Comparison of ENCODE assay signal across 23 cellular contexts in the genomic region with DNA sequence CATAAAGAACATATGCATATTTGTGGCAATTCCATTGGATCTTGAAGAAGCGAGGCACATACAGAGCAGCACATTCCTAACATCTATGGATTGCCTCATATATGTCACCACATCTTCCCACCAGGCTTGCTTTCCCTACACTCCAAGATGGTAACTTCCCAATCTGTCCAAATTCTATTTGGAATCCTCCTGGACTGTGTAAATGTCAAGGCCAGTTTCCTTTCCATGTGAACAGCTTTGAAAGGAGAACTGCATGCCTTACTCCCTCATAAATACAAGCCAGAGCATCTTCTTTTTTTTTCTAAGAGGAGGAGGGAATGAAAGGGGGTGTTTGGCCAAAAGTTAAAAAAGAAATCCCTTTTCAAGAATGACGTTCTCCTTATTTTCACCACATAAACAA.
"Had no signal": no experiment of that assay in that cellular context is flagged by ENCODE, and none has a peak within 500 bp of the region (broad histone marks: within the 10 kb centered on the region; RNA-seq: fewer than 3 reads in every experiment).

No MANE protein-coding gene starts in this region.

- H3K4me3 Mint-ChIP-seq: activated CD4-positive, alpha-beta T cell treated with anti-CD3 and anti-CD28 coated beads for 36 hours; activated T-cell treated with anti-CD3 and anti-CD28 coated beads, Interleukin-2, amount 50 U/mL, for 72 hours; natural killer cell; stimulated activated naive B cell treated with anti-CD40 and anti-IgM and Interleukin-4, amounts not matched to agents 10 μg/mL and 1 μg/mL and 100 μg/mL, for 72 hours; T-helper 2 cell treated with Interferon-gamma antibody and Interleukin-4, amounts not matched to agents 5 μg/mL and 100 μg/mL, for 36 hours had no signal

- H3K27ac Mint-ChIP-seq: activated CD4-positive, alpha-beta T cell treated with anti-CD3 and anti-CD28 coated beads for 36 hours; activated naive CD4-positive, alpha-beta T cell treated with anti-CD3 and anti-CD28 coated beads, Interleukin-2, amount 50 U/mL, for 72 hours; activated T-cell treated with anti-CD3 and anti-CD28 coated beads, Interleukin-2, amount 50 U/mL, for 72 hours; natural killer cell; stimulated activated naive B cell treated with anti-CD40 and anti-IgM and Interleukin-4, amounts not matched to agents 10 μg/mL and 1 μg/mL and 100 μg/mL, for 72 hours; T-helper 2 cell treated with Interferon-gamma antibody and Interleukin-4, amounts not matched to agents 5 μg/mL and 100 μg/mL, for 36 hours had no signal

- DNase-seq: activated CD4-positive, alpha-beta T cell treated with anti-CD3 and anti-CD28 coated beads for 36 hours; activated CD4-positive, CD25-positive, alpha-beta regulatory T cell; activated naive CD4-positive, alpha-beta T cell; activated T-cell treated with anti-CD3 and anti-CD28 coated beads for 4 hours; activated T-cell treated with anti-CD3 and anti-CD28 coated beads, Interleukin-2, amount 50 U/mL, for 72 hours; brain microvascular endothelial cell; caudate nucleus; cortex of kidney; gastrocnemius medialis; glutamatergic neuron; left cardiac atrium; mammary epithelial cell; natural killer cell; small intestine; stimulated activated CD4-positive, alpha-beta T cell treated with anti-CD3 and anti-CD28 coated beads, Interleukin-1b, Interleukin-23, amount 100 ng/mL, for 48 hours; stimulated activated naive B cell treated with anti-CD40 and anti-IgM and Interleukin-4, amounts not matched to agents 10 μg/mL and 1 μg/mL and 100 μg/mL, for 72 hours had no signal

- H3K4me1 ChIP-seq: suprapubic skin, tibial nerve had no signal

- H3K4me1 Mint-ChIP-seq: activated CD4-positive, alpha-beta T cell treated with anti-CD3 and anti-CD28 coated beads for 36 hours; natural killer cell; stimulated activated naive B cell treated with anti-CD40 and anti-IgM and Interleukin-4, amounts not matched to agents 10 μg/mL and 1 μg/mL and 100 μg/mL, for 72 hours had no signal

- H3K9me3 ChIP-seq: ascending aorta, gastrocnemius medialis, suprapubic skin had no signal

- H3K36me3 Mint-ChIP-seq: activated naive CD4-positive, alpha-beta T cell treated with anti-CD3 and anti-CD28 coated beads, Interleukin-2, amount 50 U/mL, for 72 hours; natural killer cell; stimulated activated naive B cell treated with anti-CD40 and anti-IgM and Interleukin-4, amounts not matched to agents 10 μg/mL and 1 μg/mL and 100 μg/mL, for 72 hours had no signal

- H3K27ac ChIP-seq: ascending aorta, brain microvascular endothelial cell, esophagus muscularis mucosa, gastrocnemius medialis, suprapubic skin, tibial nerve had no signal

- H3K9me3 Mint-ChIP-seq: T-helper 2 cell treated with Interferon-gamma antibody and Interleukin-4, amounts not matched to agents 5 μg/mL and 100 μg/mL, for 36 hours had no signal

- ATAC-seq: activated CD4-positive, alpha-beta T cell treated with anti-CD3 and anti-CD28 coated beads for 36 hours; activated naive CD4-positive, alpha-beta T cell treated with anti-CD3 and anti-CD28 coated beads, Interleukin-2, amount 50 U/mL, for 72 hours; activated T-cell treated with anti-CD3 and anti-CD28 coated beads, Interleukin-2, amount 50 U/mL, for 72 hours; gastrocnemius medialis; left cardiac atrium; natural killer cell; sciatic nerve; stimulated activated naive B cell treated with anti-CD40 and anti-IgM and Interleukin-4, amounts not matched to agents 10 μg/mL and 1 μg/mL and 100 μg/mL, for 72 hours had no signal

- H3K27me3 ChIP-seq: ascending aorta, brain microvascular endothelial cell, esophagus muscularis mucosa, gastrocnemius medialis, suprapubic skin, tibial nerve had no signal

- H3K4me3 ChIP-seq: ascending aorta, esophagus muscularis mucosa, gastrocnemius medialis, suprapubic skin, tibial nerve had no signal

- H3K36me3 ChIP-seq: ascending aorta, brain microvascular endothelial cell, esophagus muscularis mucosa, gastrocnemius medialis, suprapubic skin, tibial nerve had no signal
